1 cellular context compared by ENCODE assay signal in the genomic region with DNA sequence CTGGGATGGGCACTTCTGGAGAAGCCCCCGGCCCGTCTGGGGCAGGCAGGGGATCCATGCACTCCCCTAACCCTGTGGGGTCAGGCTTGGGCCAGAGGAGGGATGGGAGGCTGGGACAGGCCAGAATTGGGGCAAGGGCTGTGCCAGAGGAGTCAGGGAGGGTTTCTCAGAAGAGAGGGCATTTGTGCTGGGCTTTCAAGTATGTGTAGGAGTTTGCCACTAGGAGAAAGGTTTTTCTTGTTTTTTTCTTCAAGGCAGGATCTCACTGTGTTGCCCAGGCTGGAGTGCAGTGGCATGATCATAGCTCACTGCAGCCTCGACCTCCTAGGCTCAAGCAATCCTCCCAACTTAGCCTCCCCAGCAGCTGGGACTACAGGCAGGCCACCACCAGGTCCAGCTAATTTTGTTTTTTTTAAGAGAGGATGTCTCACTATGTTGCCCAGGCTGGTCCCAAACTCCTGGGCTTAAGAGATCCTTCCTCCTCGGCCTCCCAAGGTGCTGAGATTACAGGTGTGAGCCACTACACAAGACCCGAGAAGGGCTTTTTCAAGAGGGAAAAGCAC.
TF ChIP-seq lines count a peak whose summit lies in the region.

No MANE protein-coding gene starts in this region.

TF ChIP-seq in H1, 55 proteins besides CTCF, POLR2A, EP300 and RAD21:
- TF ChIP-seq, protein P1, sequence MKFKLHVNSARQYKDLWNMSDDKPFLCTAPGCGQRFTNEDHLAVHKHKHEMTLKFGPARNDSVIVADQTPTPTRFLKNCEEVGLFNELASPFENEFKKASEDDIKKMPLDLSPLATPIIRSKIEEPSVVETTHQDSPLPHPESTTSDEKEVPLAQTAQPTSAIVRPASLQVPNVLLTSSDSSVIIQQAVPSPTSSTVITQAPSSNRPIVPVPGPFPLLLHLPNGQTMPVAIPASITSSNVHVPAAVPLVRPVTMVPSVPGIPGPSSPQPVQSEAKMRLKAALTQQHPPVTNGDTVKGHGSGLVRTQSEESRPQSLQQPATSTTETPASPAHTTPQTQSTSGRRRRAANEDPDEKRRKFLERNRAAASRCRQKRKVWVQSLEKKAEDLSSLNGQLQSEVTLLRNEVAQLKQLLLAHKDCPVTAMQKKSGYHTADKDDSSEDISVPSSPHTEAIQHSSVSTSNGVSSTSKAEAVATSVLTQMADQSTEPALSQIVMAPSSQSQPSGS (IDR thresholded peaks at IDR 0.05; ENCODE audit: low read length) = no peak
- no peak for TF ChIP-seq TAF7 (optimal IDR thresholded peaks at IDR 0.05; ENCODE audit: borderline replicate concordance, low read depth, low read length)
TF ChIP-seq in H1: peak in this region for 0.
